In genomic region chr6:135081966-135082365, GRCh38 we compare ENCODE assay signal across 26 cellular contexts.
"Had no signal": no experiment of that assay in that cellular context is flagged by ENCODE, and none has a peak within 500 bp of the region (broad histone marks: within the 10 kb centered on the region; RNA-seq: fewer than 3 reads in every experiment).

No MANE protein-coding gene starts in this region.

- ATAC-seq: effector memory CD8-positive, alpha-beta T cell; esophagus mucosa; gastrocnemius medialis; heart right ventricle; left cardiac atrium; left lung; left ventricle myocardium superior; lower lobe of right lung; mucosa of descending colon; naive thymus-derived CD8-positive, alpha-beta T cell had no signal

- H3K4me3 ChIP-seq: esophagus squamous epithelium, gastrocnemius medialis, heart right ventricle, left lung, lower lobe of right lung, mucosa of descending colon had no signal

- DNase-seq: cortex of kidney; effector CD8-positive, alpha-beta T cell; effector memory CD8-positive, alpha-beta T cell; endodermal cell; erythroblast; esophagus squamous epithelium; foreskin fibroblast; foreskin melanocyte; gastrocnemius medialis; glutamatergic neuron; head of caudate nucleus; heart right ventricle; hippocampal formation; left cardiac atrium; left lung; left ventricle myocardium superior; lower lobe of right lung; mesenchymal stem cell; mucosa of descending colon; naive B cell; naive thymus-derived CD8-positive, alpha-beta T cell had no signal

- H3K9me3 ChIP-seq: gastrocnemius medialis had no signal

- H3K4me1 ChIP-seq: esophagus squamous epithelium, gastrocnemius medialis, heart right ventricle, left lung, lower lobe of right lung had no signal

- FAIRE-seq: endometrium, islet of Langerhans, keratinocyte had no signal

- H3K36me3 ChIP-seq: esophagus squamous epithelium, gastrocnemius medialis, heart right ventricle, left lung, lower lobe of right lung had no signal

- H3K27ac ChIP-seq: epithelial cell of prostate, esophagus squamous epithelium, gastrocnemius medialis, heart right ventricle, left lung, lower lobe of right lung had no signal

- H3K27me3 ChIP-seq: gastrocnemius medialis, left lung had no signal
